In the genomic region with DNA sequence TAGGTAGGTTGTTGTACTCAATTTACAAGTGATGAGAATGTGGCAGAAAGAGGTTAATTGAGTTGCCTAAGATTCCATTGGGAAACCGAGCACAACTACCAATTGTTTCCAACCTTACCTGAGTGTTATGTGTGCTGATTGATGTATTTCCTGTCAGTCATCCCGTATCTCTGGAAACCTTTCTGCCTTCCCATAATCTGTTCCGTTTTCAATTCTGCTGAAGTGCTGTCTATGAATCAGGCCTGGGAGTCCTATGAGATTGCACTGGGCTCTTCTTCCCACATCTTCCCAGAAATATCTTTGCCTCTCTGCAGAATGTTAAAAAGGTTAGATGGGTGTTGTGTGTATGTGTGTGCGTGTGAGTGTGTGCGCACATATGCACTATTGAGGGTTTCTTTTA, we compare ENCODE assay signal across 22 cellular contexts.
"Had no signal": no experiment of that assay in that cellular context is flagged by ENCODE, and none has a peak within 500 bp of the region (broad histone marks: within the 10 kb centered on the region; RNA-seq: fewer than 3 reads in every experiment).

No MANE protein-coding gene starts in this region.

- H3K4me2 ChIP-seq: KMS-11 had no signal

- DNase-seq: IMR-90, Kasumi-1, MM.1S, NCI-H1092 treated with DMSO at 0.1 percent for 48 hours, NCI-H1436, NCI-H187, NCI-H2029, NCI-H2081 treated with DMSO at 0.1 percent for 48 hours, NCI-H2171, NCI-H226, NCI-H446, NCI-H510A, NCI-H524 treated with DMSO at 0.1 percent for 48 hours, NCI-H69, NCI-H774, Right ventricle myocardium superior, RPMI8226, SIG-M5 had no signal

- H3K36me3 ChIP-seq: SJSA1 had no signal

- H3K4me3 ChIP-seq: SJSA1, SK-N-MC had no signal

- FAIRE-seq: RCC 7860 had no signal

- H3K9ac ChIP-seq: KMS-11 had no signal

- H3K27me3 ChIP-seq: SJSA1 had no signal

- H3K9me3 ChIP-seq: SJSA1 had no signal

- H3K27ac ChIP-seq: KMS-11, SJSA1, SK-N-MC had no signal
